Comparison of ENCODE assay signal across 1 cellular context in genomic region chr3:134357914-134358811, GRCh38.
TF ChIP-seq lines count a peak whose summit lies in the region.

No MANE protein-coding gene starts in this region.

TF ChIP-seq in SK-N-SH, 30 proteins besides CTCF, POLR2A, EP300 and RAD21 (continued from another document):
- peak; percentile 59; the same call in 1 of the 2 replicates for TF ChIP-seq PBX3 (IDR thresholded peaks at IDR 0.05)
- TF ChIP-seq REST (IDR thresholded peaks at IDR 0.05; ENCODE audit: low read depth, low read length) = peak; percentile 49; the same call in 1 of the 2 replicates
- peak; percentile 25; the same call in 1 of the 2 replicates for TF ChIP-seq FOSL2 (IDR thresholded peaks at IDR 0.05; ENCODE audit: borderline replicate concordance, low read depth)
- TF ChIP-seq USF2 (IDR thresholded peaks at IDR 0.05; ENCODE audit: borderline replicate concordance, low read depth, low read length) = no peak
- no peak for TF ChIP-seq FOXJ3 (CRISPR knock-in tag; IDR thresholded peaks at IDR 0.05)
- no peak for TF ChIP-seq FOXM1 (IDR thresholded peaks at IDR 0.05; ENCODE audit: low read depth)
- peak; percentile 86 for TF ChIP-seq MAX (IDR thresholded peaks at IDR 0.05; ENCODE audit: low read depth)
- no peak for TF ChIP-seq CHD2 (IDR thresholded peaks at IDR 0.05; ENCODE audit: low read length, partially characterized antibody)
